ENCODE assay signal across 1 cellular context in the genomic region with DNA sequence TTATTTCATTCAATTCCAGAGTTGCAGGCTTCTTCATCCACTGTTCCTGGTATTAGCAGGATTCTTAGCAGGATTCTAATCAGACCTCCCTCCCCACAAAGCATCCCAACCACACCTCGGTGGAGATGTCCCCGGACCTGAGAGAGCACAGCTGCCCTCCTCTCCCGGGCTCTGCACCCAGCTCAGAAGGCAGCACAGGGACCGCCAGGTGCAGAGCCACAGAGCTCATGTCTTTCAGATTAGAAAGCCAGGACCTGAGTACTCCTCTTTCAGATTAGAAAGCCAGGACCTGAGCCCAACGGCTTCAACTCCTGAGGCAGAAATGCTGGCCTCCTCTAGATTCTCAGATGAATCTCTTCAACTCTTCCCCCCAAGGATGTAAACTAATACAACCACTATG.
TF ChIP-seq lines count a peak whose summit lies in the region.

No MANE protein-coding gene starts in this region.

TF ChIP-seq in WTC11, 78 proteins besides CTCF, POLR2A, EP300 and RAD21 (continued from another document):
- no peak for TF ChIP-seq FOXP4 (CRISPR knock-in tag; IDR thresholded peaks at IDR 0.05)
- no peak for TF ChIP-seq ATF1 (CRISPR knock-in tag; IDR thresholded peaks at IDR 0.05)
- no peak for TF ChIP-seq AR (CRISPR knock-in tag; IDR thresholded peaks at IDR 0.05)
- TF ChIP-seq KAT7 (CRISPR knock-in tag; IDR thresholded peaks at IDR 0.05; ENCODE audit: borderline replicate concordance) = no peak
- TF ChIP-seq FOXJ3 (CRISPR knock-in tag; IDR thresholded peaks at IDR 0.05; ENCODE audit: borderline replicate concordance) = no peak
- TF ChIP-seq ZNF671 (CRISPR knock-in tag; IDR thresholded peaks at IDR 0.05) = no peak
- TF ChIP-seq ZNF423 (CRISPR knock-in tag; IDR thresholded peaks at IDR 0.05) = no peak
- TF ChIP-seq RELA (CRISPR knock-in tag; IDR thresholded peaks at IDR 0.05; ENCODE audit: borderline replicate concordance) = no peak
TF ChIP-seq in WTC11: peak in this region for 0.
